8 cellular contexts compared by ENCODE assay signal in the genomic region with DNA sequence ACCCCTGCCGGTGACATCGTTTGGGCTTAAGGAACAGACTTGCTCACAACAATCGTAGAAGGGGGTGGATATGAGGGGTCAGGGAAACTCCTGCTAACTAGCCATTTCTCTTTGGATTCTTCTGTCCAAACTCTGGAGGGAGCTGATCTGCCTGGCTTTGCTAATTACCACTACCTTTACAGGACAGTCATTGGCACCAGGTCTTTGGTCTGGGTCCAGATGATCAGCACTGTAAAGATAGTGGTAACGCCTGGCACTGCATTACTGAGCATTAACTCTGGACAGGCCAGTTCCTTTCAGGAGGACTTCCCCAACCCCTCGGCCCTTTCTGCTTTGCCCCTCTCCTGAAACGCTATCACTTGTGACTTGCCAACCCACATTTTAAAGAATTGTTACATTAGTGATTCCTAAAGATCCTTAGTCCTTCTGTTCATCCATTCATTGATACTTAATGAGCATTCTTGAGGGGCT. TPM values are rescaled to one million over a fixed set of nuclear protein-coding genes. Genes with fewer than 3 reads are reported as not detected.
DNase-seq lines count a peak whose midpoint lies in the region; ATAC-seq and TF ChIP-seq lines count a peak whose summit lies in the region.

No MANE protein-coding gene starts in this region.

- peaks cover 42% of the 10 kb centered on the region for H3F3A ChIP-seq in SK-N-SH (replicated peaks; ENCODE audit: insufficient read depth)

- no peaks in the 10 kb centered on the region for H3K9me2 ChIP-seq in SK-N-SH

- H3K4me2 ChIP-seq in DND-41 (ENCODE audit: insufficient read depth, low read length) (peak overlapping the region; percentile 86), SK-N-SH (peak overlapping the region; percentile 94)

- intact Hi-C loops in ovary (cut with DNase I): loop anchor here in 2 of 4 donors (10.0 kb wide), 2 partner anchors 148 to 168 kb away; a partner anchor contains a TSS

- TF ChIP-seq CTCF in DND-41 (IDR thresholded peaks at IDR 0.05; ENCODE audit: borderline replicate concordance, extremely low read depth, low read length, poor library complexity, severe bottlenecking): no peak
- no peak for TF ChIP-seq CTCF in SK-N-SH (IDR thresholded peaks at IDR 0.05)
- no peak for TF ChIP-seq CTCF in fibroblast of mammary gland (conservative IDR thresholded peaks at IDR 0.05; ENCODE audit: control insufficient read depth, insufficient read depth, low read depth, low read length)
- no peak for TF ChIP-seq CTCF in ovary (IDR thresholded peaks at IDR 0.05)

- POLR2A ChIA-PET in SK-N-SH (lab: Yijun Ruan, JAX): no interaction called here

- H4K20me1 ChIP-seq in DND-41 (ENCODE audit: insufficient read depth, low read length) (peaks cover 7% of the 10 kb centered on the region; the same call in 1 of the 2 replicates), SK-N-SH (ENCODE audit: insufficient read depth) (peaks cover 31% of the 10 kb centered on the region)

- H3K9me3 ChIP-seq in DND-41 (ENCODE audit: insufficient read depth, low read length, severe bottlenecking) (no peaks in the 10 kb centered on the region), SK-N-SH (no peaks in the 10 kb centered on the region), ovary (no peaks in the 10 kb centered on the region)

- peaks cover 37% of the 10 kb centered on the region for H3K79me2 ChIP-seq in DND-41 (ENCODE audit: insufficient read depth, low read length)
- peaks cover 81% of the 10 kb centered on the region for H3K79me2 ChIP-seq in SK-N-SH (ENCODE audit: insufficient read depth)

- H3K36me3 ChIP-seq in DND-41 (ENCODE audit: insufficient read depth, low read length) (peaks cover 19% of the 10 kb centered on the region), SK-N-SH (replicated peaks in 1 of 2; ENCODE audit: control insufficient read depth in 1 of 2, insufficient read depth in 2 of 2, low read length in 1 of 2) (peaks cover 17 to 19% of the 10 kb centered on the region in 2 experiments), ovary (no peaks in the 10 kb centered on the region)

- CTCF ChIA-PET in SK-N-SH (lab: Yijun Ruan, JAX): interaction anchor here (1.1 to 1.9 kb wide), 3 partner anchors 58 to 66 kb away, joined by 3 to 5 read pairs (median 4); no protein-coding TSS in a partner anchor

- H3K4me1 ChIP-seq in DND-41 (ENCODE audit: insufficient read depth, low read length) (peaks cover 35% of the 10 kb centered on the region), SK-N-SH (ENCODE audit: control insufficient read depth in 1 of 2, insufficient read depth in 2 of 2, low read depth in 1 of 2, low read length in 1 of 2) (peaks cover 11 to 39% of the 10 kb centered on the region in 2 experiments), ovary (ENCODE audit: insufficient read depth) (peaks cover 25% of the 10 kb centered on the region)

- TF ChIP-seq EP300 in SK-N-SH (IDR thresholded peaks at IDR 0.05; ENCODE audit: borderline replicate concordance in 1 of 2, low read depth in 1 of 2, low read length in 1 of 2): no peak
- TF ChIP-seq EP300 in ovary (IDR thresholded peaks at IDR 0.05): no peak

- H3K9ac ChIP-seq in DND-41 (ENCODE audit: low read depth, low read length) (peak overlapping the region; percentile 73), SK-N-SH (peak overlapping the region; percentile 95)

- H3K4me3 ChIP-seq in DND-41 (ENCODE audit: low read depth in 1 of 2, low read length in 2 of 2) (peak overlapping the region; percentile 37 to 72), SK-N-SH (ENCODE audit: low read depth in 2 of 2, low read length in 1 of 2) (peak overlapping the region; percentile 83 to 94), fibroblast of mammary gland (ENCODE audit: control insufficient read depth, low read depth, low read length) (peak overlapping the region; percentile 97), ovary (peak overlapping the region; percentile 60)

- H3K27me3 ChIP-seq in DND-41 (ENCODE audit: insufficient read depth, low read length, poor library complexity) (no peaks in the 10 kb centered on the region), SK-N-SH (ENCODE audit: insufficient read depth) (no peaks in the 10 kb centered on the region), ovary (no peaks in the 10 kb centered on the region)

- DNase-seq in DND-41: no peak
- DNase-seq in SK-N-SH: no peak
- no peak for DNase-seq in fibroblast of mammary gland (ENCODE audit: low read depth)
- DNase-seq in ovary: no peak
- DNase-seq in RKO (ENCODE audit: low spot score): no peak
- no peak for DNase-seq in DMS153 treated with DMSO at 0.1 percent for 48 hours (lab: John Stamatoyannopoulos, UW; ENCODE audit: unreplicated experiment)

- H3K27ac ChIP-seq in DND-41 (ENCODE audit: low read length): peak overlapping the region; percentile 72
- peak overlapping the region; percentile 84 to 87 for H3K27ac ChIP-seq in SK-N-SH (ENCODE audit: low read depth in 2 of 2, low read length in 1 of 2)
- peak overlapping the region in 1 of 2 donors; percentile 16 for H3K27ac ChIP-seq in ovary

- TF ChIP-seq RAD21 in SK-N-SH (IDR thresholded peaks at IDR 0.05; ENCODE audit: low read length): no peak

- TF ChIP-seq POLR2A in ovary (IDR thresholded peaks at IDR 0.05): no peak

- ATAC-seq in DND-41 (ENCODE audit: insufficient read depth, low read depth) (no peak), GM21381 (IDR thresholded peaks at IDR 0.05; ENCODE audit: unreplicated experiment) (no peak), GM18861 (IDR thresholded peaks at IDR 0.05; ENCODE audit: unreplicated experiment) (no peak)

- H2AFZ ChIP-seq in DND-41 (ENCODE audit: low read depth, low read length): peak overlapping the region; percentile 83
- H2AFZ ChIP-seq in SK-N-SH (ENCODE audit: low read depth): 0 out of 2 replicates have a peak overlapping the region, but pooled peaks have one; percentile 42

- WGBS in SK-N-SH (ENCODE audit: low lambda C conversion rate): 4% methylated on average over 4 of the region's 6 CpGs
- 0 to 2% (median 1%) methylated on average over 6 of the region's 6 CpGs for WGBS in ovary, 3 donors

TF ChIP-seq in SK-N-SH, 30 proteins besides CTCF, POLR2A, EP300 and RAD21 (continues in another document):
- TF ChIP-seq RCOR1 (IDR thresholded peaks at IDR 0.05; ENCODE audit: low read length) (no peak), TCF12 (IDR thresholded peaks at IDR 0.05) (no peak), JUND (IDR thresholded peaks at IDR 0.05) (no peak), RXRA (IDR thresholded peaks at IDR 0.05; ENCODE audit: borderline replicate concordance, low read depth) (no peak), NFIC (IDR thresholded peaks at IDR 0.05; ENCODE audit: borderline replicate concordance) (no peak), SIN3A (IDR thresholded peaks at IDR 0.05; ENCODE audit: borderline replicate concordance, low read depth, low read length) (no peak; the same call in 1 of the 2 replicates), MXI1 (IDR thresholded peaks at IDR 0.05; ENCODE audit: low read depth, low read length) (no peak), SMC3 (IDR thresholded peaks at IDR 0.05; ENCODE audit: low read depth, low read length) (no peak), GABPA (IDR thresholded peaks at IDR 0.05; ENCODE audit: low read depth) (no peak)
- TF ChIP-seq, protein P1, sequence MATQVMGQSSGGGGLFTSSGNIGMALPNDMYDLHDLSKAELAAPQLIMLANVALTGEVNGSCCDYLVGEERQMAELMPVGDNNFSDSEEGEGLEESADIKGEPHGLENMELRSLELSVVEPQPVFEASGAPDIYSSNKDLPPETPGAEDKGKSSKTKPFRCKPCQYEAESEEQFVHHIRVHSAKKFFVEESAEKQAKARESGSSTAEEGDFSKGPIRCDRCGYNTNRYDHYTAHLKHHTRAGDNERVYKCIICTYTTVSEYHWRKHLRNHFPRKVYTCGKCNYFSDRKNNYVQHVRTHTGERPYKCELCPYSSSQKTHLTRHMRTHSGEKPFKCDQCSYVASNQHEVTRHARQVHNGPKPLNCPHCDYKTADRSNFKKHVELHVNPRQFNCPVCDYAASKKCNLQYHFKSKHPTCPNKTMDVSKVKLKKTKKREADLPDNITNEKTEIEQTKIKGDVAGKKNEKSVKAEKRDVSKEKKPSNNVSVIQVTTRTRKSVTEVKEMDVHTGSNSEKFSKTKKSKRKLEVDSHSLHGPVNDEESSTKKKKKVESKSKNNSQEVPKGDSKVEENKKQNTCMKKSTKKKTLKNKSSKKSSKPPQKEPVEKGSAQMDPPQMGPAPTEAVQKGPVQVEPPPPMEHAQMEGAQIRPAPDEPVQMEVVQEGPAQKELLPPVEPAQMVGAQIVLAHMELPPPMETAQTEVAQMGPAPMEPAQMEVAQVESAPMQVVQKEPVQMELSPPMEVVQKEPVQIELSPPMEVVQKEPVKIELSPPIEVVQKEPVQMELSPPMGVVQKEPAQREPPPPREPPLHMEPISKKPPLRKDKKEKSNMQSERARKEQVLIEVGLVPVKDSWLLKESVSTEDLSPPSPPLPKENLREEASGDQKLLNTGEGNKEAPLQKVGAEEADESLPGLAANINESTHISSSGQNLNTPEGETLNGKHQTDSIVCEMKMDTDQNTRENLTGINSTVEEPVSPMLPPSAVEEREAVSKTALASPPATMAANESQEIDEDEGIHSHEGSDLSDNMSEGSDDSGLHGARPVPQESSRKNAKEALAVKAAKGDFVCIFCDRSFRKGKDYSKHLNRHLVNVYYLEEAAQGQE (IDR thresholded peaks at IDR 0.05; ENCODE audit: low read depth, low read length): no peak
- TF ChIP-seq, protein P2, sequence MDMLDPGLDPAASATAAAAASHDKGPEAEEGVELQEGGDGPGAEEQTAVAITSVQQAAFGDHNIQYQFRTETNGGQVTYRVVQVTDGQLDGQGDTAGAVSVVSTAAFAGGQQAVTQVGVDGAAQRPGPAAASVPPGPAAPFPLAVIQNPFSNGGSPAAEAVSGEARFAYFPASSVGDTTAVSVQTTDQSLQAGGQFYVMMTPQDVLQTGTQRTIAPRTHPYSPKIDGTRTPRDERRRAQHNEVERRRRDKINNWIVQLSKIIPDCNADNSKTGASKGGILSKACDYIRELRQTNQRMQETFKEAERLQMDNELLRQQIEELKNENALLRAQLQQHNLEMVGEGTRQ (IDR thresholded peaks at IDR 0.05; ENCODE audit: borderline replicate concordance, low read depth, low read length): no peak

RNA-seq across cellular contexts. Expression of a gene that starts 0.8 kb away (rescaled TPM):
- polyA plus RNA-seq in SK-N-SH (2012; rRNA removed): 43.8 and 124 TPM in 2 replicates
- 66.8 and 89.4 TPM in 2 replicates for polyA plus RNA-seq in SK-N-SH (2012; cell fraction: cytosol; rRNA removed)
- polyA plus RNA-seq in SK-N-SH (2012; cell fraction: nucleus; rRNA removed): 25.8 and 41.7 TPM in 2 replicates
- total RNA-seq in ovary: 10 to 100 TPM in 6 of 7 donors, 1 to 10 TPM in 1; 1.4 to 44.7 (median 27.4) TPM
- 10 to 100 TPM in 1 of 2 donors, 1 to 10 TPM in 1; 7.7 to 53.0 TPM for polyA plus RNA-seq in ovary

RNA-seq across cellular contexts. Expression of a gene that starts 3.5 kb away (rescaled TPM):
- polyA plus RNA-seq in SK-N-SH (2012; rRNA removed) (93.9 and 113 TPM in 2 replicates), ovary (100 to 1,000 TPM in 1 of 2 donors, 10 to 100 TPM in 1; 46.6 to 129 TPM)
- 67.9 and 104 TPM in 2 replicates for polyA plus RNA-seq in SK-N-SH (2012; cell fraction: cytosol; rRNA removed)
- polyA plus RNA-seq in SK-N-SH (2012; cell fraction: nucleus; rRNA removed): 140 and 176 TPM in 2 replicates
- 10 to 100 TPM; 19.6 to 76.6 (median 51.9) TPM for total RNA-seq in ovary

RNA-seq across cellular contexts. Expression of a gene that starts 42.1 kb away (rescaled TPM):
- 0.03 and 0.05 TPM in 2 replicates for polyA plus RNA-seq in SK-N-SH (2012; rRNA removed)
- 0.01 TPM in 2 replicates for polyA plus RNA-seq in SK-N-SH (2012; cell fraction: cytosol; rRNA removed)
- 0.12 and 0.32 TPM in 2 replicates for polyA plus RNA-seq in SK-N-SH (2012; cell fraction: nucleus; rRNA removed)
- 100 to 1,000 TPM in 2 of 7 donors, 10 to 100 TPM in 5; 31.3 to 114 (median 47.5) TPM for total RNA-seq in ovary
- polyA plus RNA-seq in ovary: 10 to 100 TPM; 21.4 to 50.7 TPM

Comparison
In these comparisons a context has a peak if more than half of its experiments do, and no peak if none do; other contexts are left out.
1. RNA of a gene that starts 42.1 kb away (polyA plus RNA-seq): 21.4 to 50.7 TPM in ovary; 0.01 to 0.32 TPM in SK-N-SH; every median in the first group is over 10 times any median in the second.
2. Peak in every context shown above with its lines, with median percentiles within 50 percentile points of each other: H3K4me3 ChIP-seq.